23 cellular contexts compared by ENCODE assay signal in the genomic region with DNA sequence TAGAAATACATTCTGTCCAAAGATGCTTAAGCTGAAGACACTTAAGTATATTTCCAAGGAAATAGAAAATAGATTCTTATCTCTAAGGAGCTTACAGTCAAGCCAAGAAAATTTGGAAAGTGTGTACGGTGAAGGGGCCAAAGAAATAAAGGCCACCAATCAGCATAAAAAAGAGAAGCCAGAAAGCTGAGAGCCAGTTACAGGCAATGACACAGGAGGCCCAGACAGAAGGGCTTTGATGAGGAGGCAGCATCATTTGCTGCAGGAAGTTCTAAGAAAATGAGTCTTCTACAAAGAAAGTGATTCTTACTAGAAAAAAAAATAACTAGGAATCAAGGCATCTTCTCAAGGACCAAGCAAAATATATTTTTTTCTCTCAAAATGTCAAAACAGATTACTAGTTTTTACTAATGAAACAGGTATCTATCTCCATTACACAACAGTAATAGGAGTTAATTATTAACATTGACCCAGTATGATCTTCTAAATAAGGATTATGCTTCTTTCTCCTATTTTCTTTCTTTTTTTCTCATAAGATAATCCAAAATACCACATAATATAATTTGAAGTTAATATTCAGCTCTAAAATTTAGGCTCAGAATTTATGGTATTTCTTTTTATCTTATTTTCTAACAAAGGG.
"Had no signal": no experiment of that assay in that cellular context is flagged by ENCODE, and none has a peak within 500 bp of the region (broad histone marks: within the 10 kb centered on the region; RNA-seq: fewer than 3 reads in every experiment).

No MANE protein-coding gene starts in this region.

- H3K9me3 Mint-ChIP-seq: activated CD4-positive, alpha-beta memory T cell treated with anti-CD3 and anti-CD28 coated beads for 36 hours; activated naive CD8-positive, alpha-beta T cell treated with anti-CD3 and anti-CD28 coated beads, Interleukin-2, amount 10 ng/mL, durations not matched to agents 7 days and 5 days; activated T-helper 17 cell treated with anti-CD3 and anti-CD28 coated beads, Interleukin-2, amount 50 U/mL, for 72 hours; brain; naive B cell had no signal

- H3K27ac ChIP-seq: dorsolateral prefrontal cortex, WERI-Rb-1 had no signal

- H3K27me3 ChIP-seq: dorsolateral prefrontal cortex, thyroid gland had no signal

- DNase-seq: activated CD4-positive, alpha-beta memory T cell treated with anti-CD3 and anti-CD28 coated beads for 36 hours; activated CD4-positive, alpha-beta T cell treated with anti-CD3 and anti-CD28 coated beads for 4 hours; activated naive CD4-positive, alpha-beta T cell; activated naive CD8-positive, alpha-beta T cell treated with anti-CD3 and anti-CD28 coated beads, Interleukin-2, amount 10 ng/mL, durations not matched to agents 7 days and 5 days; activated T-cell treated with anti-CD3 and anti-CD28 coated beads for 4 hours; amygdala; central memory CD4-positive, alpha-beta T cell; dorsolateral prefrontal cortex; glutamatergic neuron; hippocampal formation; islet precursor cell; left ventricle myocardium superior; mesenchymal stem cell; mucosa of descending colon; naive B cell; stimulated activated CD8-positive, alpha-beta memory T cell treated with anti-CD3 and anti-CD28 coated beads, Interleukin-4, amount 100 ng/mL, for 48 hours; stimulated activated naive CD4-positive, alpha-beta T cell; T-helper 2 cell; thyroid gland; WERI-Rb-1 had no signal

- FAIRE-seq: colon had no signal

- H3K27ac Mint-ChIP-seq: activated CD4-positive, alpha-beta memory T cell treated with anti-CD3 and anti-CD28 coated beads for 36 hours; activated naive CD8-positive, alpha-beta T cell treated with anti-CD3 and anti-CD28 coated beads, Interleukin-2, amount 10 ng/mL, durations not matched to agents 7 days and 5 days; activated T-helper 17 cell treated with anti-CD3 and anti-CD28 coated beads, Interleukin-2, amount 50 U/mL, for 72 hours; naive B cell had no signal

- ATAC-seq: activated T-helper 17 cell treated with anti-CD3 and anti-CD28 coated beads, Interleukin-2, amount 50 U/mL, for 72 hours; left ventricle myocardium superior; mucosa of descending colon had no signal

- H3K4me1 ChIP-seq: thyroid gland had no signal

- H3K4me3 ChIP-seq: dorsolateral prefrontal cortex, mucosa of descending colon, thyroid gland had no signal

- H3K36me3 ChIP-seq: thyroid gland, WERI-Rb-1 had no signal

- H3K4me3 Mint-ChIP-seq: activated CD4-positive, alpha-beta memory T cell treated with anti-CD3 and anti-CD28 coated beads for 36 hours; activated naive CD8-positive, alpha-beta T cell treated with anti-CD3 and anti-CD28 coated beads, Interleukin-2, amount 10 ng/mL, durations not matched to agents 7 days and 5 days; activated T-helper 17 cell treated with anti-CD3 and anti-CD28 coated beads, Interleukin-2, amount 50 U/mL, for 72 hours; brain; naive B cell had no signal

- H3K4me1 Mint-ChIP-seq: activated naive CD8-positive, alpha-beta T cell treated with anti-CD3 and anti-CD28 coated beads, Interleukin-2, amount 10 ng/mL, durations not matched to agents 7 days and 5 days; activated T-helper 17 cell treated with anti-CD3 and anti-CD28 coated beads, Interleukin-2, amount 50 U/mL, for 72 hours; naive B cell had no signal

- H3K27me3 Mint-ChIP-seq: activated CD4-positive, alpha-beta memory T cell treated with anti-CD3 and anti-CD28 coated beads for 36 hours; activated naive CD8-positive, alpha-beta T cell treated with anti-CD3 and anti-CD28 coated beads, Interleukin-2, amount 10 ng/mL, durations not matched to agents 7 days and 5 days; activated T-helper 17 cell treated with anti-CD3 and anti-CD28 coated beads, Interleukin-2, amount 50 U/mL, for 72 hours; naive B cell had no signal

- H3K9me3 ChIP-seq: mucosa of descending colon, thyroid gland had no signal

- H3K36me3 Mint-ChIP-seq: activated CD4-positive, alpha-beta memory T cell treated with anti-CD3 and anti-CD28 coated beads for 36 hours; activated naive CD8-positive, alpha-beta T cell treated with anti-CD3 and anti-CD28 coated beads, Interleukin-2, amount 10 ng/mL, durations not matched to agents 7 days and 5 days; brain; naive B cell had no signal
